Comparison of ENCODE assay signal across 31 cellular contexts in genomic region chr9:86470326-86470725, GRCh38.
DNase-seq lines count a peak whose midpoint lies in the region; ATAC-seq and TF ChIP-seq lines count a peak whose summit lies in the region.
"Had no signal": no experiment of that assay in that cellular context is flagged by ENCODE, and none has a peak within 500 bp of the region (broad histone marks: within the 10 kb centered on the region; RNA-seq: fewer than 3 reads in every experiment).

No MANE protein-coding gene starts in this region.

- H3K4me2 ChIP-seq in GM23248 (ENCODE audit: unreplicated experiment), result no peak overlapping the region
- H3K4me2 ChIP-seq: KMS-11, PC-9 had no signal

- no peaks in the 10 kb centered on the region for H3K79me2 ChIP-seq in GM23248 (ENCODE audit: insufficient read depth)

- H2AFZ ChIP-seq in GM23248, result no peak overlapping the region
- H2AFZ ChIP-seq: PC-9 had no signal

- H3K9ac ChIP-seq in GM23248, result no peak overlapping the region
- H3K9ac ChIP-seq: KMS-11 had no signal

- H3K4me1 ChIP-seq in GM23248 (ENCODE audit: insufficient read depth) (no peaks in the 10 kb centered on the region), right lobe of liver (no peaks in the 10 kb centered on the region)
- H3K4me1 ChIP-seq: BE2C, left ventricle myocardium inferior, testis had no signal

- no peak for TF ChIP-seq CTCF in right lobe of liver (IDR thresholded peaks at IDR 0.05)

- ATAC-seq in right lobe of liver (peak; percentile 70 to 80 (median 75)), GM19035 (IDR thresholded peaks at IDR 0.05; ENCODE audit: unreplicated experiment) (no peak), HG03442 (IDR thresholded peaks at IDR 0.05; ENCODE audit: unreplicated experiment) (no peak)
- ATAC-seq: activated naive CD8-positive, alpha-beta T cell treated with anti-CD3 and anti-CD28 coated beads, Interleukin-2, amount 50 U/mL, for 24 hours; GM12878; naive thymus-derived CD4-positive, alpha-beta T cell; SK-N-SH treated with all-trans-retinoic acid at 6 μM for 48 hours had no signal

- H3K27me3 ChIP-seq in GM23248 (replicated peaks; ENCODE audit: insufficient read depth) (no peaks in the 10 kb centered on the region), right lobe of liver (no peaks in the 10 kb centered on the region)
- H3K27me3 ChIP-seq: BE2C, testis had no signal

- WGBS in GM23248 (ENCODE audit: low coverage in 1 of 2, low lambda C conversion rate in 2 of 2, missing lambda C conversion rate in 2 of 2), 2 experiments, result 2 to 6% methylated on average over 1 of the region's 1 CpG
- 21% methylated on average over 1 of the region's 1 CpG for WGBS in right lobe of liver (ENCODE audit: insufficient coverage, low coverage, low lambda C conversion rate, missing lambda C conversion rate)

- intact Hi-C loops in right lobe of liver (cut with DNase I), result no loop called here

- TF ChIP-seq POLR2A in right lobe of liver (IDR thresholded peaks at IDR 0.05), result no peak

- H4K20me1 ChIP-seq in GM23248 (ENCODE audit: insufficient read depth), result no peaks in the 10 kb centered on the region

- no peaks in the 10 kb centered on the region for H3K36me3 ChIP-seq in GM23248 (ENCODE audit: low read depth)
- H3K36me3 ChIP-seq in right lobe of liver, result no peaks in the 10 kb centered on the region
- H3K36me3 ChIP-seq: BE2C, left ventricle myocardium inferior had no signal

- DNase-seq in AG08395 (ENCODE audit: low spot score) (peak; percentile 65), GM23248 (peak; percentile 55), dedifferentiated amniotic fluid mesenchymal stem cell (ENCODE audit: extremely low spot score) (peak; percentile 74), right lobe of liver (no peak), mesenteric fat pad (ENCODE audit: low spot score) (no peak), SIG-M5 treated with dmso at 0.1 percent for 504 hours (lab: John Stamatoyannopoulos, UW; ENCODE audit: unreplicated experiment) (no peak)
- DNase-seq: activated CD4-positive, alpha-beta T cell treated with anti-CD3 and anti-CD28 coated beads, Interleukin-2, amount 50 U/mL, for 1 hour; activated CD4-positive, CD25-positive, alpha-beta regulatory T cell; activated effector memory CD4-positive, alpha-beta T cell treated with anti-CD3 and anti-CD28 coated beads, Interleukin-2, amount 50 U/mL, for 16 hours; activated naive CD8-positive, alpha-beta T cell treated with anti-CD3 and anti-CD28 coated beads, Interleukin-2, amount 50 U/mL, for 24 hours; activated T-cell treated with anti-CD3 and anti-CD28 coated beads, Interleukin-2, amount 50 U/mL, for 1 hour; BE2C; CD8-positive, alpha-beta memory T cell; foreskin fibroblast; H7; head of caudate nucleus; left ventricle myocardium inferior; naive thymus-derived CD4-positive, alpha-beta T cell; NCI-H1417; NCI-H2029; NCI-H526; PC-9; stimulated activated CD4-positive, alpha-beta T cell treated with anti-CD3 and anti-CD28 coated beads, Interleukin-15, amount 100 ng/mL, for 24 hours; stimulated activated naive CD4-positive, alpha-beta T cell treated with Interleukin-2 at 50 U/mL for 16 hours; testis had no signal

- H3K9me3 ChIP-seq in GM23248 (ENCODE audit: low read depth), result no peaks in the 10 kb centered on the region
- no peaks in the 10 kb centered on the region for H3K9me3 ChIP-seq in right lobe of liver
- H3K9me3 ChIP-seq: BE2C, left ventricle myocardium inferior, testis had no signal

- H3K27ac ChIP-seq in GM23248 (no peak overlapping the region), right lobe of liver (no peak overlapping the region)
- H3K27ac ChIP-seq: HL-60, KMS-11, left ventricle myocardium inferior, PC-9, testis had no signal

- H3K9me2 ChIP-seq in GM23248 (ENCODE audit: insufficient read depth), result no peaks in the 10 kb centered on the region

- H3K4me3 ChIP-seq in GM23248 (no peak overlapping the region), right lobe of liver (no peak overlapping the region)
- H3K4me3 ChIP-seq: GM12878, left ventricle myocardium inferior, PC-9, testis had no signal

- H3F3A ChIP-seq in GM23248 (ENCODE audit: insufficient read depth), result no peaks in the 10 kb centered on the region

- in situ Hi-C loops in GM23248 (cut with MboI), result no loop called here

Comparison
In these comparisons a context has a peak if more than half of its experiments do, and no peak if none do; other contexts are left out.
1. DNase-seq: peak in AG08395 (single experiment), GM23248 (single experiment) and dedifferentiated amniotic fluid mesenchymal stem cell (single experiment); none in right lobe of liver (0 of 3), mesenteric fat pad (single experiment) and SIG-M5 treated with dmso at 0.1 percent for 504 hours (single experiment).
2. ATAC-seq: peak in right lobe of liver (4 of 4); none in GM19035 (single experiment) and HG03442 (single experiment).